Comparison of ENCODE assay signal across 15 cellular contexts in genomic region chr2:236236559-236237450, GRCh38. TPM values are rescaled to one million over a fixed set of nuclear protein-coding genes. Genes with fewer than 3 reads are reported as not detected.
DNase-seq lines count a peak whose midpoint lies in the region; ATAC-seq and TF ChIP-seq lines count a peak whose summit lies in the region.
"Had no signal": no experiment of that assay in that cellular context is flagged by ENCODE, and none has a peak within 500 bp of the region (broad histone marks: within the 10 kb centered on the region; RNA-seq: fewer than 3 reads in every experiment).

No MANE protein-coding gene starts in this region.

- H3K27ac ChIP-seq in right cardiac atrium (ENCODE audit: low read length) (no peak overlapping the region), thyroid gland (no peak overlapping the region), body of pancreas (no peak overlapping the region)

- H3K4me3 Mint-ChIP-seq in Caco-2 (ENCODE audit: unreplicated experiment) (peak overlapping the region; percentile 44), progenitor cell of endocrine pancreas (ENCODE audit: low read depth) (peak overlapping the region; percentile 45)
- H3K4me3 Mint-ChIP-seq: CD4-positive, CD25-positive, alpha-beta regulatory T cell; IgD-negative memory B cell had no signal

- H3K9me3 Mint-ChIP-seq in Caco-2 (ENCODE audit: unreplicated experiment) (peaks cover 9% of the 10 kb centered on the region), progenitor cell of endocrine pancreas (ENCODE audit: low read depth) (peaks cover 4% of the 10 kb centered on the region)

- POLR2A ChIA-PET in Caco-2 (lab: Charles Lee), result no interaction called here

- TF ChIP-seq POLR2A in thyroid gland (IDR thresholded peaks at IDR 0.05), result no peak
- TF ChIP-seq POLR2A in body of pancreas (IDR thresholded peaks at IDR 0.05), result no peak

- 2% methylated on average over 72 of the region's 73 CpGs for WGBS in right cardiac atrium
- 2 to 18% methylated on average over 3 to 33 of the region's 73 CpGs for WGBS in thyroid gland, 2 donors
- WGBS in body of pancreas, 2 donors, result 1 to 2% methylated on average over 33 to 64 of the region's 73 CpGs

- TF ChIP-seq CTCF in Caco-2 (IDR thresholded peaks at IDR 0.05; ENCODE audit: insufficient read depth in 1 of 2, low read depth in 1 of 2, low read length in 1 of 2, severe bottlenecking in 1 of 2, unreplicated experiment in 1 of 2), result no peak
- TF ChIP-seq CTCF in WI38 (IDR thresholded peaks at IDR 0.05; ENCODE audit: low read depth, low read length), result peak; percentile 27; the same call in 1 of the 2 replicates
- peak; percentile 13 for TF ChIP-seq CTCF in progenitor cell of endocrine pancreas (IDR thresholded peaks at IDR 0.05; ENCODE audit: unreplicated experiment)
- TF ChIP-seq CTCF in thyroid gland (IDR thresholded peaks at IDR 0.05), result no peak
- TF ChIP-seq CTCF in body of pancreas (IDR thresholded peaks at IDR 0.05), result no peak

- H3K36me3 Mint-ChIP-seq in Caco-2 (ENCODE audit: insufficient read depth, unreplicated experiment), result no peaks in the 10 kb centered on the region
- peaks cover 2% of the 10 kb centered on the region for H3K36me3 Mint-ChIP-seq in progenitor cell of endocrine pancreas (ENCODE audit: insufficient read depth)
- H3K36me3 Mint-ChIP-seq: CD4-positive, CD25-positive, alpha-beta regulatory T cell had no signal

- H3K4me1 Mint-ChIP-seq in Caco-2 (ENCODE audit: low read depth, unreplicated experiment) (no peaks in the 10 kb centered on the region), progenitor cell of endocrine pancreas (ENCODE audit: low read depth) (peaks cover 2% of the 10 kb centered on the region)
- H3K4me1 Mint-ChIP-seq: IgD-negative memory B cell had no signal

- H3K27me3 Mint-ChIP-seq in Caco-2 (ENCODE audit: insufficient read depth, unreplicated experiment) (peaks cover 5% of the 10 kb centered on the region), progenitor cell of endocrine pancreas (peaks cover 72% of the 10 kb centered on the region)

- intact Hi-C loops in Caco-2 (cut with micrococcal nuclease; ENCODE audit: unreplicated experiment), result no loop called here
- intact Hi-C loops in right cardiac atrium (cut with DNase I), result no loop called here
- intact Hi-C loops in thyroid gland (cut with DNase I), result no loop called here
- intact Hi-C loops in body of pancreas (cut with DNase I), result no loop called here

- no peaks in the 10 kb centered on the region for H3K9me3 ChIP-seq in Caco-2
- peaks cover 4% of the 10 kb centered on the region for H3K9me3 ChIP-seq in right cardiac atrium (ENCODE audit: control insufficient read depth, low read length)
- no peaks in the 10 kb centered on the region for H3K9me3 ChIP-seq in thyroid gland
- H3K9me3 ChIP-seq in body of pancreas, result peaks cover 0 to 3% (median 0%) of the 10 kb centered on the region in 3 donors

- peak overlapping the region; percentile 23; the same call in 1 of the 2 replicates for H3K4me3 ChIP-seq in Caco-2 (ENCODE audit: low read depth, low read length)
- H3K4me3 ChIP-seq in WI38 (ENCODE audit: low read depth, low read length), result peak overlapping the region; percentile 45
- H3K4me3 ChIP-seq in right cardiac atrium (ENCODE audit: low read length), result peak overlapping the region; percentile 48
- H3K4me3 ChIP-seq in thyroid gland (replicated peaks in 1 of 3), result no peak overlapping the region
- H3K4me3 ChIP-seq in body of pancreas, result no peak overlapping the region

- BruUV-seq in Caco-2 (replicated peaks; lab: Mats Ljungman, UMichigan), result no TSS peak

- no peaks in the 10 kb centered on the region for H3K36me3 ChIP-seq in Caco-2 (ENCODE audit: control insufficient read depth, insufficient read depth, low read length)
- H3K36me3 ChIP-seq in thyroid gland, result no peaks in the 10 kb centered on the region
- H3K36me3 ChIP-seq in body of pancreas (replicated peaks in 1 of 2; ENCODE audit: insufficient read depth in 1 of 2, low read depth in 2 of 2), result no peaks in the 10 kb centered on the region

- DNase-seq in Caco-2 (no peak), right cardiac atrium (peak in 1 of 3 donors; percentile 41), progenitor cell of endocrine pancreas (ENCODE audit: low spot score, unreplicated experiment) (no peak), thyroid gland (no peak), body of pancreas (no peak)
- DNase-seq: activated CD4-positive, alpha-beta T cell treated with anti-CD3 and anti-CD28 coated beads, Interleukin-2, amount 50 U/mL, for 48 hours; CD4-positive, CD25-positive, alpha-beta regulatory T cell; NCI-H187; stimulated activated CD4-positive, alpha-beta T cell treated with anti-CD3 and anti-CD28 coated beads, Interleukin-12 subunit alpha, Interleukin-12 subunit beta, amount 100 ng/mL, for 4 hours; T-helper 1 cell had no signal

- H3K27me3 ChIP-seq in Caco-2 (replicated peaks; ENCODE audit: control insufficient read depth, insufficient read depth, low read length) (no peaks in the 10 kb centered on the region), right cardiac atrium (ENCODE audit: control insufficient read depth, insufficient read depth) (no peaks in the 10 kb centered on the region), thyroid gland (peaks cover 13% of the 10 kb centered on the region), body of pancreas (peaks cover 0 to 16% of the 10 kb centered on the region in 2 donors)

- CTCF ChIA-PET in Caco-2 (lab: Charles Lee), result no interaction called here

- H3K27ac Mint-ChIP-seq in Caco-2 (ENCODE audit: unreplicated experiment) (no peak overlapping the region), progenitor cell of endocrine pancreas (no peak overlapping the region)
- H3K27ac Mint-ChIP-seq: IgD-negative memory B cell had no signal

- H3K4me1 ChIP-seq in Caco-2, result no peaks in the 10 kb centered on the region
- H3K4me1 ChIP-seq in right cardiac atrium (ENCODE audit: control insufficient read depth, insufficient read depth, low read length), result no peaks in the 10 kb centered on the region
- H3K4me1 ChIP-seq in thyroid gland, result peaks cover 0 to 4% of the 10 kb centered on the region in 2 donors
- H3K4me1 ChIP-seq in body of pancreas, result peaks cover 20% of the 10 kb centered on the region

- no peak for ATAC-seq in right cardiac atrium
- no peak for ATAC-seq in HG02798 (IDR thresholded peaks at IDR 0.05; ENCODE audit: poor library complexity, unreplicated experiment)
- ATAC-seq in HG02973 (IDR thresholded peaks at IDR 0.05; ENCODE audit: unreplicated experiment), result no peak
- ATAC-seq in body of pancreas, result no peak

RNA-seq across cellular contexts. Expression of gene ASB18, which starts 27.4 kb away (rescaled TPM):
- total RNA-seq in Caco-2 (2022), result not detected in 2 replicates
- total RNA-seq in right cardiac atrium, result 1 to 10 TPM; 1.1 to 5.3 (median 3.0) TPM
- 1.2 TPM for polyA plus RNA-seq in right cardiac atrium
- not detected in 2 replicates for total RNA-seq in progenitor cell of endocrine pancreas
- total RNA-seq in thyroid gland, result not detected
- total RNA-seq in body of pancreas, result not detected
- total RNA-seq: CD4-positive, CD25-positive, alpha-beta regulatory T cell; mucosa of gallbladder had no signal
- polyA plus RNA-seq: CD4-positive, CD25-positive, alpha-beta regulatory T cell; IgD-negative memory B cell had no signal

Comparison
In these comparisons a context has a peak if more than half of its experiments do, and no peak if none do; other contexts are left out.
1. H3K4me3 ChIP-seq: peak in Caco-2 (single experiment), WI38 (single experiment) and right cardiac atrium (single experiment); none in thyroid gland (0 of 3) and body of pancreas (0 of 2).
2. CTCF ChIP-seq: peak in WI38 (single experiment) and progenitor cell of endocrine pancreas (single experiment); none in Caco-2 (0 of 2), thyroid gland (0 of 6) and body of pancreas (0 of 7).